8 cellular contexts compared by ENCODE assay signal in genomic region chr3:192444096-192444790, GRCh38.
DNase-seq lines count a peak whose midpoint lies in the region; ATAC-seq and TF ChIP-seq lines count a peak whose summit lies in the region.

No MANE protein-coding gene starts in this region.

- no peak overlapping the region for H3K27ac Mint-ChIP-seq in activated CD4-positive, alpha-beta memory T cell treated with anti-CD3 and anti-CD28 coated beads for 36 hours

- POLR2A ChIA-PET in activated CD4-positive, alpha-beta memory T cell treated with anti-CD3 and anti-CD28 coated beads for 36 hours (lab: Charles Lee), result interaction anchor here (0.6 kb wide), 1 partner anchor 27 kb away, joined by 3 read pairs; no protein-coding TSS in a partner anchor

- ATAC-seq in GM19467 (IDR thresholded peaks at IDR 0.05; ENCODE audit: unreplicated experiment) (peak; percentile 94), HG03469 (IDR thresholded peaks at IDR 0.05; ENCODE audit: unreplicated experiment) (peak; percentile 93)

- peaks cover 22% of the 10 kb centered on the region for H3K27me3 Mint-ChIP-seq in activated CD4-positive, alpha-beta memory T cell treated with anti-CD3 and anti-CD28 coated beads for 36 hours

- CTCF ChIA-PET in activated CD4-positive, alpha-beta memory T cell treated with anti-CD3 and anti-CD28 coated beads for 36 hours (lab: Charles Lee), result interaction anchor here (0.6 to 6.1 kb wide), 36 partner anchors 8 to 1562 kb away, joined by 3 to 51 read pairs (median 4); no protein-coding TSS in a partner anchor

- no peaks in the 10 kb centered on the region for H3K9me3 Mint-ChIP-seq in activated CD4-positive, alpha-beta memory T cell treated with anti-CD3 and anti-CD28 coated beads for 36 hours

- H3K4me3 ChIP-seq in epithelial cell of esophagus (ENCODE audit: low read length), result no peak overlapping the region

- intact Hi-C loops in activated CD4-positive, alpha-beta memory T cell treated with anti-CD3 and anti-CD28 coated beads for 36 hours (cut with micrococcal nuclease), result loop anchor here (1.0 to 10.0 kb wide), 4 partner anchors 256 to 1559 kb away; no protein-coding TSS in a partner anchor

- peak; percentile 21 for DNase-seq in DMS114 treated with DMSO at 0.1 percent for 48 hours (lab: John Stamatoyannopoulos, UW; ENCODE audit: unreplicated experiment)
- peak; percentile 58 for DNase-seq in NCI-H526 treated with DMSO at 0.1 percent for 48 hours (lab: John Stamatoyannopoulos, UW)
- DNase-seq in activated CD4-positive, alpha-beta memory T cell treated with anti-CD3 and anti-CD28 coated beads for 36 hours, result peak; percentile 70
- peak; percentile 70 for DNase-seq in epithelial cell of esophagus (ENCODE audit: low read depth)
- peak; percentile 82 for DNase-seq in midbrain (lab: John Stamatoyannopoulos, UW)
- peak; percentile 31 for DNase-seq in stromal cell of bone marrow (ENCODE audit: low read depth)

- TF ChIP-seq CTCF in epithelial cell of esophagus (IDR thresholded peaks at IDR 0.05; ENCODE audit: insufficient read depth, low read depth, low read length, missing control alignments), result peak; percentile 99

- no peak overlapping the region for H3K4me3 Mint-ChIP-seq in activated CD4-positive, alpha-beta memory T cell treated with anti-CD3 and anti-CD28 coated beads for 36 hours

- no peaks in the 10 kb centered on the region for H3K36me3 Mint-ChIP-seq in activated CD4-positive, alpha-beta memory T cell treated with anti-CD3 and anti-CD28 coated beads for 36 hours

- H3K4me1 Mint-ChIP-seq in activated CD4-positive, alpha-beta memory T cell treated with anti-CD3 and anti-CD28 coated beads for 36 hours (ENCODE audit: low read depth), result no peaks in the 10 kb centered on the region

Comparison
In these comparisons a context has a peak if more than half of its experiments do, and no peak if none do; other contexts are left out.
1. DNase-seq: peak in every context shown above with its lines; median percentile 82 in midbrain; 70 in activated CD4-positive, alpha-beta memory T cell treated with anti-CD3 and anti-CD28 coated beads for 36 hours; 70 in epithelial cell of esophagus; 58 in NCI-H526 treated with DMSO at 0.1 percent for 48 hours; 31 in stromal cell of bone marrow; 21 in DMS114 treated with DMSO at 0.1 percent for 48 hours.